Comparison of ENCODE assay signal across 4 cellular contexts in the genomic region with DNA sequence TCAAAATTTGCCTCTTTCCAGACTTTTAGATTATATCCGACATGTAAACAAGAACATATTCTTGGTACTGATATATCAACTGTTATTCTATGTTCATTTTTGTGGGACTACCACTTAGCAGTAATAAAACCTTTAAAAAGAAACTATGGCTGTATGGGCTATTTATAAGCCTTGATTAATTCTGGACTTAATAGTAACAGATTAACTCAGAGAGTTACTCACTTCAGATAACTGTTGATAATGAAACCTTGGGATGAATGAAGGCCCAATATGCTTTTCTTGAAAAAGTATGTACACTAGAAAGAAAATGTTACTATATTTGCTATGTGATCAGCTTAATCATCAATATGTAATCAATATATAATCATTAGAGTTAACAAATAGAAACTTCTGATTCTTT.
"Had no signal": no experiment of that assay in that cellular context is flagged by ENCODE, and none has a peak within 500 bp of the region (broad histone marks: within the 10 kb centered on the region; RNA-seq: fewer than 3 reads in every experiment).

No MANE protein-coding gene starts in this region.

- ATAC-seq: GM23338 had no signal

- DNase-seq: H9, HCEC 1CT, IMR-90 had no signal

- H3K4me3 Mint-ChIP-seq: GM23338, H9 had no signal

- H3K4me3 ChIP-seq: GM23338 had no signal

- H3K9me3 Mint-ChIP-seq: H9 had no signal

- H3K27ac Mint-ChIP-seq: GM23338, H9 had no signal
